In the genomic region with DNA sequence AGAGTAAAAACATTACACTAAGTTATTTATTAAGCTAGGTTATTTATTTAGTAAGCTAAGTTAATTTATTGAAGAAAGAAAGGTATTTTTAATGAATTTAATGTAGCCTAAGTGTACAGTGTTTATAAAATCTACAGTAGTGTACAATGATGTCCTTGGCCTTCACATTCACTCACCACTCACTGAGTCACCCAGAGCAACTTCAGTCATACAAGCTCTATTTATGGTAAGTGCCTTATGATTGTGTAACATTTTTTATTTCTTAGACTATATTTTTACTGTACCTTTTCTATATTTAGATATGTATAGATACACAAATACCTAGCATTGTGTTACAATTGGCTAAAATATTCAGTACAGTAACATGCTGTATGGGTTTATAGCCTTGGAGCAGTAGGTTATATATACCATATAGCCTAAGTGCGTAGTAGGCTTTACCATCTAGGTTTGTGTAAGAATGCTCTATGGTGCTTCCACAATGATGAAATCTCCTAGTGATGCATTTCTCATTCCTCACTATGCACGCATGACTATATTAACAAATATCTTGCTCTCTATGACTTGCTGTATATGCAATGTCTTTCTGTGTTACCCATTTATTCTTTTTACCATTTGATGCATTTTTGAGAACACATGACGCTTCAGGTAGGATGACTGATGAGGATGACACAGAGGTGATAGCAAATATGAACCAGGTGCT, we compare ENCODE assay signal across 26 cellular contexts.
"Had no signal": no experiment of that assay in that cellular context is flagged by ENCODE, and none has a peak within 500 bp of the region (broad histone marks: within the 10 kb centered on the region; RNA-seq: fewer than 3 reads in every experiment).

No MANE protein-coding gene starts in this region.

- H3K27ac ChIP-seq: coronary artery, gastrocnemius medialis, neural progenitor cell, prostate gland, thoracic aorta, tibial nerve, upper lobe of left lung had no signal

- H3K4me3 Mint-ChIP-seq: naive thymus-derived CD4-positive, alpha-beta T cell; nephron; neural progenitor cell; stimulated activated naive B cell treated with anti-CD40 and anti-IgM and Interleukin-4, amounts not matched to agents 10 μg/mL and 1 μg/mL and 100 μg/mL, for 72 hours; stimulated activated naive CD8-positive, alpha-beta T cell treated with anti-CD3 and anti-CD28 coated beads, Interleukin-15, Interleukin-2, amounts not matched to agents 100 ng/mL and 50 ng/mL, for 24 hours had no signal

- H3K9ac ChIP-seq: neural progenitor cell had no signal

- H3K27me3 ChIP-seq: gastrocnemius medialis, neural progenitor cell, tibial nerve, upper lobe of left lung had no signal

- H3K4me1 Mint-ChIP-seq: naive thymus-derived CD4-positive, alpha-beta T cell; nephron; neural progenitor cell; stimulated activated naive B cell treated with anti-CD40 and anti-IgM and Interleukin-4, amounts not matched to agents 10 μg/mL and 1 μg/mL and 100 μg/mL, for 72 hours had no signal

- H3K4me2 ChIP-seq: neural progenitor cell had no signal

- H3K9me3 Mint-ChIP-seq: nephron, neural progenitor cell had no signal

- FAIRE-seq: endothelial cell of umbilical vein, urothelium cell line had no signal

- H3K27ac Mint-ChIP-seq: naive thymus-derived CD4-positive, alpha-beta T cell; nephron; neural progenitor cell; stimulated activated naive B cell treated with anti-CD40 and anti-IgM and Interleukin-4, amounts not matched to agents 10 μg/mL and 1 μg/mL and 100 μg/mL, for 72 hours; stimulated activated naive CD8-positive, alpha-beta T cell treated with anti-CD3 and anti-CD28 coated beads, Interleukin-15, Interleukin-2, amounts not matched to agents 100 ng/mL and 50 ng/mL, for 24 hours had no signal

- H2AFZ ChIP-seq: neural progenitor cell had no signal

- H3K4me3 ChIP-seq: coronary artery, gastrocnemius medialis, lung, neural progenitor cell, prostate gland, thoracic aorta, tibial nerve, upper lobe of left lung had no signal

- H3K36me3 Mint-ChIP-seq: naive thymus-derived CD4-positive, alpha-beta T cell; neural progenitor cell; stimulated activated naive B cell treated with anti-CD40 and anti-IgM and Interleukin-4, amounts not matched to agents 10 μg/mL and 1 μg/mL and 100 μg/mL, for 72 hours had no signal

- H3K36me3 ChIP-seq: gastrocnemius medialis, neural progenitor cell, prostate gland, thoracic aorta, tibial nerve, upper lobe of left lung had no signal

- ATAC-seq: gastrocnemius medialis; left lobe of liver; naive thymus-derived CD4-positive, alpha-beta T cell; right cardiac atrium; stimulated activated naive B cell treated with anti-CD40 and anti-IgM and Interleukin-4, amounts not matched to agents 10 μg/mL and 1 μg/mL and 100 μg/mL, for 72 hours had no signal

- DNase-seq: dermis blood vessel endothelial cell; effector memory CD4-positive, alpha-beta T cell; erythroblast; gastrocnemius medialis; head of caudate nucleus; kidney; mesendoderm; midbrain; naive thymus-derived CD4-positive, alpha-beta T cell; right cardiac atrium; small intestine; stimulated activated CD4-positive, alpha-beta T cell treated with anti-CD3 and anti-CD28 coated beads, Interleukin-15, amount 100 ng/mL, for 24 hours; stimulated activated CD4-positive, alpha-beta T cell treated with anti-CD3 and anti-CD28 coated beads, Interleukin-2, amount 100 ng/mL, for 48 hours; stimulated activated naive B cell treated with anti-CD40 and anti-IgM and Interleukin-4, amounts not matched to agents 10 μg/mL and 1 μg/mL and 100 μg/mL, for 72 hours; upper lobe of left lung had no signal

- H3K4me1 ChIP-seq: gastrocnemius medialis, neural progenitor cell, prostate gland, tibial nerve, upper lobe of left lung had no signal

- H3K9me3 ChIP-seq: gastrocnemius medialis, prostate gland, thoracic aorta, tibial nerve, upper lobe of left lung had no signal

- H3K27me3 Mint-ChIP-seq: naive thymus-derived CD4-positive, alpha-beta T cell; stimulated activated naive B cell treated with anti-CD40 and anti-IgM and Interleukin-4, amounts not matched to agents 10 μg/mL and 1 μg/mL and 100 μg/mL, for 72 hours; stimulated activated naive CD8-positive, alpha-beta T cell treated with anti-CD3 and anti-CD28 coated beads, Interleukin-15, Interleukin-2, amounts not matched to agents 100 ng/mL and 50 ng/mL, for 24 hours had no signal
